Comparison of ENCODE assay signal across 1 cellular context in genomic region chr1:86788300-86789206, GRCh38.
TF ChIP-seq lines count a peak whose summit lies in the region.

No MANE protein-coding gene starts in this region.

TF ChIP-seq in HepG2, 621 proteins besides CTCF, POLR2A, EP300 and RAD21 (continued from another document):
- TF ChIP-seq TAF15 (IDR thresholded peaks at IDR 0.05; ENCODE audit: low read depth, low read length, poor library complexity, severe bottlenecking): no peak
- peak; percentile 57 for TF ChIP-seq USF2 (IDR thresholded peaks at IDR 0.05; ENCODE audit: low read depth, low read length)
- no peak; the same call in 1 of the 2 replicates for TF ChIP-seq USF2 (CRISPR knock-in tag; IDR thresholded peaks at IDR 0.05; ENCODE audit: borderline replicate concordance)
- peak; percentile 66 for TF ChIP-seq RARA (CRISPR knock-in tag; IDR thresholded peaks at IDR 0.05)
- TF ChIP-seq ZNF207 (IDR thresholded peaks at IDR 0.05; ENCODE audit: borderline replicate concordance): no peak
- no peak for TF ChIP-seq ZC3H4 (CRISPR knock-in tag; IDR thresholded peaks at IDR 0.05; ENCODE audit: borderline replicate concordance)
- TF ChIP-seq ZNF660 (CRISPR knock-in tag; IDR thresholded peaks at IDR 0.05; ENCODE audit: borderline replicate concordance, low read depth): no peak
- no peak for TF ChIP-seq AGO1 (IDR thresholded peaks at IDR 0.05; ENCODE audit: low read depth, low read length, poor library complexity, severe bottlenecking)
- no peak for TF ChIP-seq MATR3 (CRISPR knock-in tag; IDR thresholded peaks at IDR 0.05)
- TF ChIP-seq, protein P1, sequence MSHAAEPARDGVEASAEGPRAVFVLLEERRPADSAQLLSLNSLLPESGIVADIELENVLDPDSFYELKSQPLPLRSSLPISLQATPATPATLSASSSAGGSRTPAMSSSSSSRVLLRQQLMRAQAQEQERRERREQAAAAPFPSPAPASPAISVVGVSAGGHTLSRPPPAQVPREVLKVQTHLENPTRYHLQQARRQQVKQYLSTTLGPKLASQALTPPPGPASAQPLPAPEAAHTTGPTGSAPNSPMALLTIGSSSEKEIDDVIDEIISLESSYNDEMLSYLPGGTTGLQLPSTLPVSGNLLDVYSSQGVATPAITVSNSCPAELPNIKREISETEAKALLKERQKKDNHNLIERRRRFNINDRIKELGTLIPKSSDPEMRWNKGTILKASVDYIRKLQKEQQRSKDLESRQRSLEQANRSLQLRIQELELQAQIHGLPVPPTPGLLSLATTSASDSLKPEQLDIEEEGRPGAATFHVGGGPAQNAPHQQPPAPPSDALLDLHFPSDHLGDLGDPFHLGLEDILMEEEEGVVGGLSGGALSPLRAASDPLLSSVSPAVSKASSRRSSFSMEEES (CRISPR knock-in tag; IDR thresholded peaks at IDR 0.05): peak; percentile 88
- no peak for TF ChIP-seq GABPA (IDR thresholded peaks at IDR 0.05; ENCODE audit: low read depth, low read length)
- no peak for TF ChIP-seq GABPA (CRISPR knock-in tag; IDR thresholded peaks at IDR 0.05; ENCODE audit: low read depth)
- TF ChIP-seq KAT8 (CRISPR knock-in tag; IDR thresholded peaks at IDR 0.05): 0 out of 2 replicates have a peak, but pooled peaks have one; percentile 30
- no peak for TF ChIP-seq PPARG (CRISPR knock-in tag; conservative IDR thresholded peaks at IDR 0.05)
